16 cellular contexts compared by ENCODE assay signal in the genomic region with DNA sequence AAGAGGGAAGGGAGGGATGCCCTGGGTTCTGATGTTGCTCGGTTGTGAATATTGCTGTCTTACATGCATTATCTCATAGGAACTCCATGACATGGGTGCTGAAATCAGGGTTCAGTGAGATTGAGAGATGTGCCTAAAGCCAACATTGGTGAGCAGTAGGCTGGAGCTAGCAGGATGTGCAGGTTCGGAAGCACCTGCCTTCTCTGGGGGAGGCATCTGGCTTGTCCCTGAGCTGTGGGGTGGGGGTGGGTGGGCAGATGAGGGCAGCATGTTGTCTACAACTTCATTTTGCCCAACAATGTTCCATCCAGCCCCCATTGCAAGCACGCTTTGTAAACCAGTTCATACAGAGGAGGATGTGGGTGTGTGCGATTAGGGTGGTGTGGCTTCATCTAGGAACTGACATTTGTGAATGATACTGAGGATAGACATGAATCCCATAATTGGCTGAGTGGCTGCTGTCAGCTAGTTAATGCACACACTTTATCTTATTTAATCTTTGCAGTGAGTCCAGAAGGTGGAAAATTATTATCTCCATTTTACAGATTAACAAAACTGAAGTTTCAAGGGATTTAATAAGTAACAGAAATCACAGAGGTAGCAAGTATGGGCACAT.
DNase-seq lines count a peak whose midpoint lies in the region; ATAC-seq and TF ChIP-seq lines count a peak whose summit lies in the region.
"Had no signal": no experiment of that assay in that cellular context is flagged by ENCODE, and none has a peak within 500 bp of the region (broad histone marks: within the 10 kb centered on the region; RNA-seq: fewer than 3 reads in every experiment).

No MANE protein-coding gene starts in this region.

- no peaks in the 10 kb centered on the region for H4K20me1 ChIP-seq in neural progenitor cell (ENCODE audit: low read depth)

- H3K4me2 ChIP-seq in neural progenitor cell: no peak overlapping the region

- H3K4me1 ChIP-seq in BE2C: peaks cover 34% of the 10 kb centered on the region
- H3K4me1 ChIP-seq in HEK293 (ENCODE audit: control insufficient read depth, insufficient read depth, low read length): no peaks in the 10 kb centered on the region
- no peaks in the 10 kb centered on the region for H3K4me1 ChIP-seq in neural progenitor cell
- H3K4me1 ChIP-seq: HAP-1 had no signal

- CTCF ChIA-PET in HEK293 (lab: Yijun Ruan, JAX): no interaction called here

- no peaks in the 10 kb centered on the region for H3K27me3 ChIP-seq in BE2C
- no peaks in the 10 kb centered on the region for H3K27me3 ChIP-seq in neural progenitor cell

- H3K4me3 ChIP-seq in BE2C (ENCODE audit: low read depth, low read length) (no peak overlapping the region), HEK293 (ENCODE audit: low read depth, low read length) (no peak overlapping the region), neural progenitor cell (no peak overlapping the region)
- H3K4me3 ChIP-seq: HAP-1, K562 had no signal

- ATAC-seq in HG03280 (IDR thresholded peaks at IDR 0.05; ENCODE audit: unreplicated experiment) (no peak), GM18868 (IDR thresholded peaks at IDR 0.05; ENCODE audit: unreplicated experiment) (no peak), GM18520 (IDR thresholded peaks at IDR 0.05; ENCODE audit: unreplicated experiment) (no peak)
- ATAC-seq: CD8-positive, alpha-beta T cell; K562 had no signal

- peak overlapping the region; percentile 46 for H3K27ac Mint-ChIP-seq in neural progenitor cell
- H3K27ac Mint-ChIP-seq: CD8-positive, alpha-beta T cell; HFFc6 had no signal

- peaks cover 5% of the 10 kb centered on the region for H3K4me1 Mint-ChIP-seq in neural progenitor cell

- no peaks in the 10 kb centered on the region for H3K79me2 ChIP-seq in neural progenitor cell (ENCODE audit: low read depth)

- no peak overlapping the region for H3K27ac ChIP-seq in HEK293 (ENCODE audit: extremely low read depth, low read depth, low read length)
- H3K27ac ChIP-seq in neural progenitor cell: no peak overlapping the region
- H3K27ac ChIP-seq: C4-2B had no signal

- H3K4me3 Mint-ChIP-seq in neural progenitor cell: no peak overlapping the region
- H3K4me3 Mint-ChIP-seq: CD8-positive, alpha-beta T cell; HFFc6 had no signal

- no peaks in the 10 kb centered on the region for H3K36me3 ChIP-seq in BE2C
- H3K36me3 ChIP-seq in HEK293 (ENCODE audit: control insufficient read depth in 2 of 2, insufficient read depth in 1 of 2, low read length in 2 of 2): no peaks in the 10 kb centered on the region
- H3K36me3 ChIP-seq in neural progenitor cell: no peaks in the 10 kb centered on the region
- H3K36me3 ChIP-seq: HAP-1 had no signal

- POLR2A ChIA-PET in HEK293 (lab: Yijun Ruan, JAX): interaction anchor here (0.6 kb wide), 1 partner anchor 1807 kb away, joined by 3 read pairs; no protein-coding TSS in a partner anchor

- peak; percentile 54 for DNase-seq in BE2C
- peak; percentile 89 for DNase-seq in NCI-H82 treated with DMSO at 0.1 percent for 48 hours (lab: John Stamatoyannopoulos, UW; ENCODE audit: unreplicated experiment)
- DNase-seq in neural progenitor cell (ENCODE audit: low spot score): no peak
- no peak for DNase-seq in HT-29 (ENCODE audit: low spot score)
- DNase-seq: 8988T, AML-193, COR-L47, HFFc6 had no signal

- H3K27me3 Mint-ChIP-seq in neural progenitor cell (ENCODE audit: insufficient read depth, low read depth): peaks cover 3% of the 10 kb centered on the region

- TF ChIP-seq CTCF in BE2C (IDR thresholded peaks at IDR 0.05; ENCODE audit: low read depth, low read length): no peak
- no peak for TF ChIP-seq CTCF in HEK293 (tag by site-specific recombination; IDR thresholded peaks at IDR 0.05)
- TF ChIP-seq CTCF in neural progenitor cell (IDR thresholded peaks at IDR 0.05): no peak

- no peak overlapping the region for H3K9ac ChIP-seq in neural progenitor cell

- H3K9me3 ChIP-seq in BE2C (no peaks in the 10 kb centered on the region), HEK293 (ENCODE audit: control insufficient read depth, insufficient read depth, low read depth, low read length) (no peaks in the 10 kb centered on the region), neural progenitor cell (ENCODE audit: low read depth) (no peaks in the 10 kb centered on the region)
- H3K9me3 ChIP-seq: HAP-1 had no signal

- no peaks in the 10 kb centered on the region for H3K9me3 Mint-ChIP-seq in neural progenitor cell
- H3K9me3 Mint-ChIP-seq: CD8-positive, alpha-beta T cell; HFFc6 had no signal

- H3F3A ChIP-seq in neural progenitor cell (ENCODE audit: low read depth): no peaks in the 10 kb centered on the region

- no peak overlapping the region for H2AFZ ChIP-seq in neural progenitor cell (replicated peaks)

- no peaks in the 10 kb centered on the region for H3K36me3 Mint-ChIP-seq in neural progenitor cell
- H3K36me3 Mint-ChIP-seq: CD8-positive, alpha-beta T cell had no signal

TF ChIP-seq in HEK293, 187 proteins besides CTCF, POLR2A, EP300 and RAD21:
- TF ChIP-seq ZNF146 (tag by site-specific recombination; IDR thresholded peaks at IDR 0.05) (no peak), ZFHX2 (tag by site-specific recombination; conservative IDR thresholded peaks at IDR 0.05) (0 out of 2 replicates have a peak, but pooled peaks have one; percentile 9), FEZF1 (tag by site-specific recombination; IDR thresholded peaks at IDR 0.05) (no peak), KLF7 (tag by site-specific recombination; IDR thresholded peaks at IDR 0.05; ENCODE audit: borderline replicate concordance) (no peak), SP3 (tag by site-specific recombination; IDR thresholded peaks at IDR 0.05) (no peak), ZNF140 (tag by site-specific recombination; IDR thresholded peaks at IDR 0.05) (no peak), ZBTB48 (tag by site-specific recombination; IDR thresholded peaks at IDR 0.05) (no peak), EGR2 (tag by site-specific recombination; IDR thresholded peaks at IDR 0.05; ENCODE audit: low read depth) (peak; percentile 12; the same call in 1 of the 2 replicates)
- TF ChIP-seq, protein P1, sequence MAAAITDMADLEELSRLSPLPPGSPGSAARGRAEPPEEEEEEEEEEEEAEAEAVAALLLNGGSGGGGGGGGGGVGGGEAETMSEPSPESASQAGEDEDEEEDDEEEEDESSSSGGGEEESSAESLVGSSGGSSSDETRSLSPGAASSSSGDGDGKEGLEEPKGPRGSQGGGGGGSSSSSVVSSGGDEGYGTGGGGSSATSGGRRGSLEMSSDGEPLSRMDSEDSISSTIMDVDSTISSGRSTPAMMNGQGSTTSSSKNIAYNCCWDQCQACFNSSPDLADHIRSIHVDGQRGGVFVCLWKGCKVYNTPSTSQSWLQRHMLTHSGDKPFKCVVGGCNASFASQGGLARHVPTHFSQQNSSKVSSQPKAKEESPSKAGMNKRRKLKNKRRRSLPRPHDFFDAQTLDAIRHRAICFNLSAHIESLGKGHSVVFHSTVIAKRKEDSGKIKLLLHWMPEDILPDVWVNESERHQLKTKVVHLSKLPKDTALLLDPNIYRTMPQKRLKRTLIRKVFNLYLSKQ (tag by site-specific recombination; IDR thresholded peaks at IDR 0.05; ENCODE audit: borderline replicate concordance): no peak
- TF ChIP-seq, protein P2, sequence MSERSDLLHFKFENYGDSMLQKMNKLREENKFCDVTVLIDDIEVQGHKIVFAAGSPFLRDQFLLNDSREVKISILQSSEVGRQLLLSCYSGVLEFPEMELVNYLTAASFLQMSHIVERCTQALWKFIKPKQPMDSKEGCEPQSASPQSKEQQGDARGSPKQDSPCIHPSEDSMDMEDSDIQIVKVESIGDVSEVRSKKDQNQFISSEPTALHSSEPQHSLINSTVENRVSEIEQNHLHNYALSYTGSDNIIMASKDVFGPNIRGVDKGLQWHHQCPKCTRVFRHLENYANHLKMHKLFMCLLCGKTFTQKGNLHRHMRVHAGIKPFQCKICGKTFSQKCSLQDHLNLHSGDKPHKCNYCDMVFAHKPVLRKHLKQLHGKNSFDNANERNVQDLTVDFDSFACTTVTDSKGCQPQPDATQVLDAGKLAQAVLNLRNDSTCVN (tag by site-specific recombination; optimal IDR thresholded peaks at IDR 0.05): no peak

Comparison
In these comparisons a context has a peak if more than half of its experiments do, and no peak if none do; other contexts are left out.
1. DNase-seq: peak in BE2C (single experiment) and NCI-H82 treated with DMSO at 0.1 percent for 48 hours (single experiment); none in neural progenitor cell (single experiment) and HT-29 (single experiment).